In the genomic region with DNA sequence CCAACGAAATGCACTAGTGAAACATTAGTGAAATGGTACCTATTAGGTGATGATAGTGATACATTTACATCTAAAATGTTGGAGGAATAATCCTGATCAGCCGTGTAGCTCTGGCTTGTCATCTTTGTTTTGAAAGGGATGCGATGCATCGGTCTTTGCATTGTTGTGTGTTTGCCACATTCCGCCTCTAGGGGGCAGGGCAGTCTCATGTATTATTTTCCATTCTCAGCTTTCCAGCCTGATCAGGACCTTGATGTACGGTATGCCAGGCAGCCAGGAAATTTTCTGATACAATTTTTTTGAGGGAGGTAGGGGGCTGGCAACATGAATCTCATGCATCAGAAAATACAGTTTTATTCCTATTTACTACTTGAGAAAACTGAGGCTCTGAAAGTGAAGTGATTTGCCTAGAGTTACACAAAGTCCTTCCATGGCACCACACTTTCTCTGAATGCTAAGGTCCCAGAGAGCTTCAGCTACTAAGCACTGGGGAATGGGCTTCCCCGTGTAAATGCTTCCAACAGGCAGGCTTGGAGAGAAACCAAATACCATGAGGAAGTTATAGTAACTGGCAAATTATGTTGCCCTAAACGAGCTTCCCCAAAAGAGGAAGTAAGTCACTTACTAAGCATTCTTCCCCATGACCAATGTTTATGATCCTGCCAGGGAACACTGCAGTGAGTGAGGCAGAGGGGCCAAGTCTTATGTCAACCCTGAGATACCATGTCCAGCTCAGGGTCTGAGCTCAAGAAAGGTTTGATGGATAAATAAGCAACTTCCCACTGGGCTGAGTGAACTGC, we compare ENCODE assay signal across 8 cellular contexts. TPM values are rescaled to one million over a fixed set of nuclear protein-coding genes. Genes with fewer than 3 reads are reported as not detected.
A peak's percentile ranks its signal among the peaks of the same experiment; 100 is the strongest.
DNase-seq lines count a peak whose midpoint lies in the region; ATAC-seq and TF ChIP-seq lines count a peak whose summit lies in the region.

No MANE protein-coding gene starts in this region.

- H3K4me3 Mint-ChIP-seq in activated T-cell treated with anti-CD3 and anti-CD28 coated beads, Interleukin-2, amount 50 U/mL, for 72 hours = no peak overlapping the region

- CTCF ChIA-PET in PC-3 (lab: Charles Lee) = interaction anchor here (0.6 to 1.4 kb wide), 8 partner anchors 32 to 309 kb away, joined by 3 to 8 read pairs (median 4); a partner anchor contains a TSS

- no peak overlapping the region for H2BK15ac ChIP-seq in neuronal stem cell (ENCODE audit: low read length)

- H2BK120ac ChIP-seq in neuronal stem cell (ENCODE audit: low read depth, low read length) = no peak overlapping the region

- no peaks in the 10 kb centered on the region for H3K9me2 ChIP-seq in PC-3 (replicated peaks; ENCODE audit: low read length)

- H3K27ac ChIP-seq in PC-3 (ENCODE audit: low read length) (peak overlapping the region; percentile 44), neuronal stem cell (replicated peaks; ENCODE audit: low read length) (no peak overlapping the region), thyroid gland (no peak overlapping the region)

- no peaks in the 10 kb centered on the region for H3K9me3 ChIP-seq in PC-3 (ENCODE audit: low read length)
- no peaks in the 10 kb centered on the region for H3K9me3 ChIP-seq in neuronal stem cell (replicated peaks in 1 of 2; ENCODE audit: control insufficient read depth in 2 of 2, insufficient read depth in 1 of 2, low read depth in 1 of 2, low read length in 2 of 2)
- no peaks in the 10 kb centered on the region for H3K9me3 ChIP-seq in thyroid gland

- peaks cover 10% of the 10 kb centered on the region for H3K4me1 ChIP-seq in PC-3 (ENCODE audit: insufficient read depth, low read length)
- no peaks in the 10 kb centered on the region for H3K4me1 ChIP-seq in neuronal stem cell (ENCODE audit: control insufficient read depth in 2 of 2, insufficient read depth in 1 of 2, low read depth in 1 of 2, low read length in 2 of 2)
- H3K4me1 ChIP-seq in thyroid gland = no peaks in the 10 kb centered on the region

- H4K8ac ChIP-seq in neuronal stem cell (ENCODE audit: low read depth, low read length) = no peak overlapping the region

- H3K9ac ChIP-seq in PC-3 (ENCODE audit: low read length) = 0 out of 2 replicates have a peak overlapping the region, but pooled peaks have one; percentile 4
- no peak overlapping the region for H3K9ac ChIP-seq in neuronal stem cell (ENCODE audit: low read depth, low read length, poor library complexity)

- H3K36me3 ChIP-seq in PC-3 (ENCODE audit: low read depth, low read length) (no peaks in the 10 kb centered on the region), neuronal stem cell (replicated peaks in 1 of 2; ENCODE audit: control insufficient read depth in 2 of 2, insufficient read depth in 2 of 2, low read length in 2 of 2) (no peaks in the 10 kb centered on the region), thyroid gland (no peaks in the 10 kb centered on the region)

- no peak overlapping the region for H2AK5ac ChIP-seq in neuronal stem cell (ENCODE audit: low read depth, low read length)

- H2AFZ ChIP-seq in PC-3 (ENCODE audit: low read length) = peak overlapping the region; percentile 43; the same call in 1 of the 2 replicates
- H2AFZ ChIP-seq in neuronal stem cell (ENCODE audit: low read length) = no peak overlapping the region

- no peak overlapping the region for H3K23ac ChIP-seq in neuronal stem cell (ENCODE audit: low read depth, low read length, poor library complexity)

- no peaks in the 10 kb centered on the region for H3K36me3 Mint-ChIP-seq in activated T-cell treated with anti-CD3 and anti-CD28 coated beads, Interleukin-2, amount 50 U/mL, for 72 hours (ENCODE audit: insufficient read depth in 2 of 2)

- H3K14ac ChIP-seq in neuronal stem cell (ENCODE audit: low read length) = no peak overlapping the region

- H3K27ac Mint-ChIP-seq in activated T-cell treated with anti-CD3 and anti-CD28 coated beads, Interleukin-2, amount 50 U/mL, for 72 hours = no peak overlapping the region

- no peak overlapping the region for H2BK5ac ChIP-seq in neuronal stem cell (ENCODE audit: low read length)

- H3K4me2 ChIP-seq in PC-3 (ENCODE audit: low read length) (peak overlapping the region; percentile 54), neuronal stem cell (ENCODE audit: insufficient read depth, low read length, poor library complexity, severe bottlenecking) (no peak overlapping the region)

- H3K79me1 ChIP-seq in neuronal stem cell (ENCODE audit: low read depth, low read length) = no peaks in the 10 kb centered on the region

- no peak overlapping the region for H4K91ac ChIP-seq in neuronal stem cell (ENCODE audit: low read depth, low read length, poor library complexity)

- no peaks in the 10 kb centered on the region for H3K27me3 ChIP-seq in PC-3 (ENCODE audit: low read length)
- peaks cover 0 to 8% (median 4%) of the 10 kb centered on the region in 3 experiments for H3K27me3 ChIP-seq in neuronal stem cell (ENCODE audit: control insufficient read depth in 3 of 3, insufficient read depth in 3 of 3, low read depth in 1 of 3, low read length in 3 of 3)
- no peaks in the 10 kb centered on the region for H3K27me3 ChIP-seq in thyroid gland

- peak; percentile 66 for ATAC-seq in HG02885 (IDR thresholded peaks at IDR 0.05; ENCODE audit: poor library complexity, unreplicated experiment)
- ATAC-seq in PC-3 = peak; percentile 62
- peak; percentile 41 to 54 for ATAC-seq in activated T-cell treated with anti-CD3 and anti-CD28 coated beads, Interleukin-2, amount 50 U/mL, for 72 hours (replicated peaks in 1 of 2)
- no peak for ATAC-seq in GM21360 (IDR thresholded peaks at IDR 0.05; ENCODE audit: unreplicated experiment)

- BruUV-seq in PC-3 (replicated peaks; lab: Mats Ljungman, UMichigan) = no TSS peak

- no CpG with 5 or more reads among the region's 8 CpGs for WGBS in neuronal stem cell (ENCODE audit: extremely low coverage in 2 of 2, insufficient read length in 2 of 2, insufficient replicate concordance in 1 of 2), 2 donors
- 8 to 18% methylated on average over 4 to 8 of the region's 8 CpGs for WGBS in thyroid gland, 2 donors

- POLR2A ChIA-PET in PC-3 (lab: Charles Lee; ENCODE audit: unreplicated experiment) = no interaction called here

- no peaks in the 10 kb centered on the region for H3K9me3 Mint-ChIP-seq in activated T-cell treated with anti-CD3 and anti-CD28 coated beads, Interleukin-2, amount 50 U/mL, for 72 hours

- intact Hi-C loops in PC-3 (cut with micrococcal nuclease) (loop anchor here (2.0 to 5.0 kb wide), 2 partner anchors 28 to 66 kb away; no protein-coding TSS in a partner anchor), thyroid gland (cut with DNase I) (no loop called here)

- H3K4ac ChIP-seq in neuronal stem cell (ENCODE audit: low read length) = no peak overlapping the region

- peak; percentile 80 for TF ChIP-seq CTCF in PC-3 (conservative IDR thresholded peaks at IDR 0.05; ENCODE audit: low read depth, low read length)
- TF ChIP-seq CTCF in thyroid gland (IDR thresholded peaks at IDR 0.05) = peak; percentile 38 to 69 (median 54)

- H2BK12ac ChIP-seq in neuronal stem cell (ENCODE audit: low read length) = no peak overlapping the region

- peaks cover 37% of the 10 kb centered on the region for H3K27me3 Mint-ChIP-seq in activated T-cell treated with anti-CD3 and anti-CD28 coated beads, Interleukin-2, amount 50 U/mL, for 72 hours (ENCODE audit: low read depth)

- no peaks in the 10 kb centered on the region for H3K79me2 ChIP-seq in PC-3 (ENCODE audit: low read length)

- H3K4me3 ChIP-seq in PC-3 (ENCODE audit: low read length) (no peak overlapping the region), neuronal stem cell (ENCODE audit: low read length in 2 of 2) (no peak overlapping the region), thyroid gland (replicated peaks in 1 of 3) (no peak overlapping the region)

- no peaks in the 10 kb centered on the region for H4K20me1 ChIP-seq in PC-3 (ENCODE audit: low read length)

- TF ChIP-seq POLR2A in thyroid gland (IDR thresholded peaks at IDR 0.05) = no peak

- no peak overlapping the region for H3K18ac ChIP-seq in neuronal stem cell (ENCODE audit: low read length)

- no peaks in the 10 kb centered on the region for H3K4me1 Mint-ChIP-seq in activated T-cell treated with anti-CD3 and anti-CD28 coated beads, Interleukin-2, amount 50 U/mL, for 72 hours (ENCODE audit: low read depth)

- H3F3A ChIP-seq in PC-3 (ENCODE audit: low read length, unreplicated experiment) = no peaks in the 10 kb centered on the region

- DNase-seq in DMS53 treated with DMSO at 0.1 percent for 48 hours (lab: John Stamatoyannopoulos, UW; ENCODE audit: unreplicated experiment) (peak; percentile 32), PC-3 (peak; percentile 71), fibroblast of peridontal ligament (ENCODE audit: extremely low read depth) (peak; percentile 58), neuronal stem cell (ENCODE audit: low spot score) (peak; percentile 45), thyroid gland (peak; percentile 55)
- peak; percentile 61 to 62 for DNase-seq in activated T-cell treated with anti-CD3 and anti-CD28 coated beads, Interleukin-2, amount 50 U/mL, for 72 hours

RNA-seq across cellular contexts. Expression of a gene that starts 31.8 kb away (rescaled TPM):
- total RNA-seq in PC-3 (2014; rRNA removed) (8.5 and 19.3 TPM in 2 replicates), thyroid gland (10 to 100 TPM; 14.1 to 23.7 (median 17.2) TPM)
- total RNA-seq in activated T-cell treated with anti-CD3 and anti-CD28 coated beads, Interleukin-2, amount 50 U/mL, for 72 hours = 1 to 10 TPM in 1 of 2 donors, under 1 TPM in 1; 0.56 to 1.3 TPM
- polyA plus RNA-seq in neuronal stem cell (2013, experiment 1 of 2) = 12.5 TPM
- 13.1 TPM for polyA plus RNA-seq in neuronal stem cell (2013, experiment 2 of 2)
